Comparison of ENCODE assay signal across 15 cellular contexts in genomic region chr2:45004569-45005181, GRCh38. TPM values are rescaled to one million over a fixed set of nuclear protein-coding genes. Genes with fewer than 3 reads are reported as not detected.
DNase-seq lines count a peak whose midpoint lies in the region; ATAC-seq, FAIRE-seq and TF ChIP-seq lines count a peak whose summit lies in the region.
"Had no signal": no experiment of that assay in that cellular context is flagged by ENCODE, and none has a peak within 500 bp of the region (broad histone marks: within the 10 kb centered on the region; RNA-seq: fewer than 3 reads in every experiment).

No MANE protein-coding gene starts in this region.

- in situ Hi-C loops in GM12878 (cut with MboI): no loop called here

- no peak overlapping the region for H3K27ac ChIP-seq in HUES48 (ENCODE audit: low read depth, low read length)
- H3K27ac ChIP-seq in GM12878 (ENCODE audit: control insufficient read depth, insufficient read depth): no peak overlapping the region
- no peak overlapping the region for H3K27ac ChIP-seq in iPS-20b (ENCODE audit: low read length)
- H3K27ac ChIP-seq: RWPE1, skin epidermis had no signal

- peaks cover 0 to 35% (median 22%) of the 10 kb centered on the region in 7 donors for H3K9me3 Mint-ChIP-seq in CD14-positive monocyte
- H3K9me3 Mint-ChIP-seq: activated T-helper 1 cell treated with anti-CD3 and anti-CD28 coated beads, Interleukin-12 subunit alpha, Interleukin-12 subunit beta, Interleukin-2, Interleukin-4 antibody, amounts not matched to agents 30 ng/mL and 10 ng/mL and 1 ng/mL, durations not matched to agents 14 hours and 24 hours and 36 hours had no signal

- intact Hi-C loops in GM12878 (cut with micrococcal nuclease; ENCODE audit: unreplicated experiment) (no loop called here), CD14-positive monocyte (cut with micrococcal nuclease) (no loop called here)

- TF ChIP-seq EP300 in GM12878 (IDR thresholded peaks at IDR 0.05; ENCODE audit: borderline replicate concordance in 1 of 2, control insufficient read depth in 1 of 2, low read depth in 2 of 2, low read length in 2 of 2): no peak

- H3K9me3 ChIP-seq in HUES48 (ENCODE audit: control insufficient read depth, insufficient read depth, low read length): no peaks in the 10 kb centered on the region
- H3K9me3 ChIP-seq in GM12878 (replicated peaks; ENCODE audit: control insufficient read depth, insufficient read depth, low read length): no peaks in the 10 kb centered on the region; the same call in 2 of the 3 replicates
- peaks cover 3% of the 10 kb centered on the region; the same call in 1 of the 2 replicates for H3K9me3 ChIP-seq in iPS-20b (ENCODE audit: insufficient read depth, low read depth, low read length)

- H3K36me3 Mint-ChIP-seq in CD14-positive monocyte: peaks cover 3 to 12% of the 10 kb centered on the region in 2 donors

- H3K4me1 ChIP-seq in HUES48 (ENCODE audit: control insufficient read depth, insufficient read depth, low read length) (peaks cover 38% of the 10 kb centered on the region), GM12878 (ENCODE audit: control insufficient read depth, insufficient read depth, low read length) (no peaks in the 10 kb centered on the region), iPS-20b (ENCODE audit: insufficient read depth, low read length) (peaks cover 11% of the 10 kb centered on the region; the same call in 1 of the 2 replicates)

- H3K4me1 Mint-ChIP-seq in CD14-positive monocyte: peaks cover 44% of the 10 kb centered on the region

- POLR2A ChIA-PET in GM12878 (lab: Charles Lee): no interaction called here

- RAD21 ChIA-PET in GM12878 (lab: Charles Lee; ENCODE audit: unreplicated experiment): no interaction called here

- H3K79me2 ChIP-seq in GM12878 (ENCODE audit: control insufficient read depth, insufficient read depth, low read length): no peaks in the 10 kb centered on the region

- H3K4me2 ChIP-seq in GM12878 (ENCODE audit: control insufficient read depth, insufficient read depth): no peak overlapping the region

- peak overlapping the region in 1 of 7 donors; percentile 68 for H3K27ac Mint-ChIP-seq in CD14-positive monocyte
- H3K27ac Mint-ChIP-seq: activated T-helper 1 cell treated with anti-CD3 and anti-CD28 coated beads, Interleukin-12 subunit alpha, Interleukin-12 subunit beta, Interleukin-2, Interleukin-4 antibody, amounts not matched to agents 30 ng/mL and 10 ng/mL and 1 ng/mL, durations not matched to agents 14 hours and 24 hours and 36 hours had no signal

- no peaks in the 10 kb centered on the region for H3K36me3 ChIP-seq in HUES48 (ENCODE audit: control insufficient read depth, insufficient read depth, low read length)
- H3K36me3 ChIP-seq in GM12878 (ENCODE audit: control insufficient read depth in 2 of 2, insufficient read depth in 2 of 2, low read length in 1 of 2): no peaks in the 10 kb centered on the region
- no peaks in the 10 kb centered on the region for H3K36me3 ChIP-seq in iPS-20b (ENCODE audit: insufficient read depth, low read depth, low read length)

- peaks cover 94 to 99% (median 95%) of the 10 kb centered on the region in 3 donors for H3K27me3 Mint-ChIP-seq in CD14-positive monocyte (ENCODE audit: low read depth in 3 of 3)

- no peak for TF ChIP-seq CTCF in GM12878 (IDR thresholded peaks at IDR 0.05 in 2 of 3, conservative IDR thresholded peaks at IDR 0.05 in 1 of 3; ENCODE audit: control insufficient read depth in 2 of 3, extremely low read depth in 1 of 3, insufficient read depth in 1 of 3, low read depth in 3 of 3, low read length in 3 of 3)
- TF ChIP-seq CTCF in retinal pigment epithelial cell (conservative IDR thresholded peaks at IDR 0.05; ENCODE audit: low read depth, low read length): no peak
- TF ChIP-seq CTCF in CD14-positive monocyte (IDR thresholded peaks at IDR 0.05): no peak

- no TSS peak for BruUV-seq in GM12878 (replicated peaks; lab: Mats Ljungman, UMichigan)

- H3K9ac ChIP-seq in HUES48 (ENCODE audit: low read depth, low read length): no peak overlapping the region
- no peak overlapping the region for H3K9ac ChIP-seq in GM12878 (ENCODE audit: control insufficient read depth, insufficient read depth, low read length)
- H3K9ac ChIP-seq in iPS-20b (ENCODE audit: low read depth, low read length): no peak overlapping the region

- SMC1A ChIA-PET in GM12878 (lab: Charles Lee; ENCODE audit: uncharacterized antibody, unreplicated experiment): interaction anchor here (0.7 kb wide), 1 partner anchor 1459 kb away, joined by 3 read pairs; no protein-coding TSS in a partner anchor

- H3K4me3 ChIP-seq in HUES48 (ENCODE audit: low read depth, low read length): peak overlapping the region; percentile 38
- H3K4me3 ChIP-seq in GM12878: no peak overlapping the region
- peak overlapping the region; percentile 60 for H3K4me3 ChIP-seq in iPS-20b (ENCODE audit: low read length)
- H3K4me3 ChIP-seq in retinal pigment epithelial cell (ENCODE audit: low read length): peak overlapping the region; percentile 27

- no peaks in the 10 kb centered on the region for H4K20me1 ChIP-seq in GM12878 (ENCODE audit: control insufficient read depth, insufficient read depth)

- CTCF ChIA-PET in GM12878 (lab: Yijun Ruan, JAX): no interaction called here

- H3K27me3 ChIP-seq in HUES48 (ENCODE audit: control insufficient read depth, insufficient read depth, low read length): peaks cover 96% of the 10 kb centered on the region
- peaks cover 43 to 51% of the 10 kb centered on the region in 2 experiments for H3K27me3 ChIP-seq in GM12878 (replicated peaks in 1 of 2; ENCODE audit: control insufficient read depth in 2 of 2, insufficient read depth in 2 of 2, low read length in 1 of 2)
- H3K27me3 ChIP-seq in iPS-20b (ENCODE audit: insufficient read depth, low read length): peaks cover 97% of the 10 kb centered on the region

- FAIRE-seq in GM12878 (lab: Jason Lieb, UNC) (no peak), GM12891 (lab: Jason Lieb, UNC) (no peak)
- FAIRE-seq: TTC549 had no signal

- DNase-seq in GM12878 (ENCODE audit: low read depth, low spot score): no peak
- no peak for DNase-seq in retinal pigment epithelial cell (ENCODE audit: low read depth)
- no peak for DNase-seq in GM12891 (ENCODE audit: insufficient read length, low spot score)
- DNase-seq in HT-29 (ENCODE audit: low spot score): no peak
- DNase-seq in CD14-positive monocyte (ENCODE audit: low spot score): no peak
- DNase-seq: central memory CD4-positive, alpha-beta T cell; DMS153; midbrain; MM.1S had no signal

- TF ChIP-seq POLR2A in GM12878 (IDR thresholded peaks at IDR 0.05; ENCODE audit: low read depth, low read length): no peak
- TF ChIP-seq POLR2A in GM12891 (IDR thresholded peaks at IDR 0.05; ENCODE audit: low read depth, low read length): no peak

- peak overlapping the region in 1 of 2 donors; percentile 72 for H3K4me3 Mint-ChIP-seq in CD14-positive monocyte
- H3K4me3 Mint-ChIP-seq: activated T-helper 1 cell treated with anti-CD3 and anti-CD28 coated beads, Interleukin-12 subunit alpha, Interleukin-12 subunit beta, Interleukin-2, Interleukin-4 antibody, amounts not matched to agents 30 ng/mL and 10 ng/mL and 1 ng/mL, durations not matched to agents 14 hours and 24 hours and 36 hours had no signal

- no peak for TF ChIP-seq RAD21 in GM12878 (IDR thresholded peaks at IDR 0.05; ENCODE audit: insufficient read depth, low read depth, low read length)

- 20% methylated on average over 40 of the region's 43 CpGs for WGBS in GM12878 (ENCODE audit: insufficient coverage, insufficient replicate concordance, low lambda C conversion rate, missing lambda C conversion rate)

- no peak overlapping the region for H2AFZ ChIP-seq in GM12878 (ENCODE audit: control insufficient read depth, low read depth, low read length)

- ATAC-seq in GM12878: no peak

TF ChIP-seq in GM12878, 131 proteins besides CTCF, POLR2A, EP300 and RAD21:
- TF ChIP-seq YBX1 (IDR thresholded peaks at IDR 0.05) (no peak), CBX3 (IDR thresholded peaks at IDR 0.05; ENCODE audit: borderline replicate concordance, low read depth) (no peak), EZH2 (IDR thresholded peaks at IDR 0.05; ENCODE audit: borderline replicate concordance, control insufficient read depth, low read depth, low read length) (0 out of 2 replicates have a peak, but pooled peaks have one; percentile 12)
TF ChIP-seq in GM12878: peak in this region for 1.

TF ChIP-seq in GM12891, 5 proteins besides CTCF, POLR2A, EP300 and RAD21:
- TF ChIP-seq SPI1 (IDR thresholded peaks at IDR 0.05; ENCODE audit: low read depth, low read length): no peak
- no peak for TF ChIP-seq TAF1 (IDR thresholded peaks at IDR 0.05; ENCODE audit: low read depth, low read length)
- TF ChIP-seq POU2F2 (IDR thresholded peaks at IDR 0.05; ENCODE audit: low read depth, low read length): no peak
- no peak for TF ChIP-seq POLR2AphosphoS5 (IDR thresholded peaks at IDR 0.05; ENCODE audit: low read depth, low read length)
- no peak for TF ChIP-seq PAX5 (IDR thresholded peaks at IDR 0.05; ENCODE audit: insufficient read depth, low read length, severe bottlenecking)

RNA-seq across cellular contexts. Expression of gene SIX2, which starts 4.6 kb away (rescaled TPM):
- not detected in 2 replicates for total RNA-seq in GM12878 (2013; cell fraction: nucleolus; rRNA removed)
- total RNA-seq in GM12878 (2014; rRNA removed) (not detected in 2 replicates), GM12878 (2014; rRNA removed; fragmentation: Illumina TruSeq; extraction: Trizol) (not detected in 2 replicates), GM12878 (2021) (not detected in 2 replicates)
- not detected for polyA plus RNA-seq in GM12878 (2011; ENCODE audit: low read depth)
- polyA plus RNA-seq in GM12878 (2011; rRNA removed) (not detected in 2 replicates), GM12878 (2014; fragmentation: Illumina TruSeq; extraction: Trizol) (not detected in 2 replicates), GM12878 (2014; fragmentation: Nextera tagmentation; extraction: Ambion mirVana) (not detected), GM12878 (2014; rRNA removed) (not detected in 2 replicates), GM12878 (2016; fragmentation: Nextera tagmentation; extraction: Ambion mirVana) (not detected), CD14-positive monocyte (not detected)
- not detected in 2 replicates for polyA plus RNA-seq in GM12878 (2011; cell fraction: cytosol; rRNA removed)
- polyA plus RNA-seq in GM12878 (2011; cell fraction: nucleus; rRNA removed): not detected in 2 replicates
- not detected in 2 replicates for polyA plus RNA-seq in GM12878 (2012)
- not detected in 2 replicates for polyA minus RNA-seq in GM12878 (2011; rRNA and poly(A)+ RNA removed)
- 0.42 TPM in 1 of 2 replicates, not detected in the other for polyA minus RNA-seq in GM12878 (2011; cell fraction: cytosol; rRNA and poly(A)+ RNA removed)
- not detected in 2 replicates for polyA minus RNA-seq in GM12878 (2011; cell fraction: nucleus; rRNA and poly(A)+ RNA removed)
- not detected for polyA plus RNA-seq in GM12891 (2012; ENCODE audit: low read depth, missing spikeins)
- not detected in 2 replicates for total RNA-seq in HT-29 (2014; rRNA removed; shearing (Covaris generic))
- total RNA-seq: activated T-helper 1 cell treated with anti-CD3 and anti-CD28 coated beads, Interleukin-12 subunit alpha, Interleukin-12 subunit beta, Interleukin-2, Interleukin-4 antibody, amounts not matched to agents 30 ng/mL and 10 ng/mL and 1 ng/mL, durations not matched to agents 14 hours and 24 hours and 36 hours had no signal
